31 cellular contexts compared by ENCODE assay signal in genomic region chr17:41456206-41456605, GRCh38. TPM values are rescaled to one million over a fixed set of nuclear protein-coding genes. Genes with fewer than 3 reads are reported as not detected.
DNase-seq lines count a peak whose midpoint lies in the region; ATAC-seq, FAIRE-seq and TF ChIP-seq lines count a peak whose summit lies in the region.
"Had no signal": no experiment of that assay in that cellular context is flagged by ENCODE, and none has a peak within 500 bp of the region (broad histone marks: within the 10 kb centered on the region; RNA-seq: fewer than 3 reads in every experiment).

No MANE protein-coding gene starts in this region.

- H3K56ac ChIP-seq in IMR-90 (ENCODE audit: extremely low read depth, insufficient read depth, low read length) = no peak overlapping the region

- H3K79me2 ChIP-seq in hepatocyte = no peaks in the 10 kb centered on the region

- no peak overlapping the region for H4K5ac ChIP-seq in IMR-90 (ENCODE audit: low read depth, low read length)

- H2BK120ac ChIP-seq in IMR-90 (ENCODE audit: low read depth, low read length) = no peak overlapping the region

- H2AFZ ChIP-seq in IMR-90 (replicated peaks; ENCODE audit: low read length, poor library complexity) (no peak overlapping the region), hepatocyte (no peak overlapping the region)

- no peaks in the 10 kb centered on the region for H3K36me3 ChIP-seq in IMR-90 (ENCODE audit: control insufficient read depth, insufficient read depth, low read length)
- no peaks in the 10 kb centered on the region for H3K36me3 ChIP-seq in kidney (ENCODE audit: control insufficient read depth in 1 of 2, insufficient read depth in 2 of 2, low read length in 2 of 2)
- H3K36me3 ChIP-seq in hepatocyte (replicated peaks; ENCODE audit: insufficient read depth, low read depth) = no peaks in the 10 kb centered on the region
- H3K36me3 ChIP-seq: heart right ventricle, prostate gland had no signal

- no peak overlapping the region for H4K91ac ChIP-seq in IMR-90 (ENCODE audit: insufficient read depth, low read depth, low read length)

- H3K4me2 ChIP-seq in IMR-90 (ENCODE audit: low read depth, low read length) = no peak overlapping the region
- no peak overlapping the region for H3K4me2 ChIP-seq in hepatocyte
- H3K4me2 ChIP-seq: smooth muscle cell had no signal

- H3K4me1 ChIP-seq in IMR-90 (ENCODE audit: control insufficient read depth, insufficient read depth, low read length) (peaks cover 2% of the 10 kb centered on the region; the same call in 1 of the 2 replicates), kidney (ENCODE audit: control insufficient read depth in 1 of 2, insufficient read depth in 1 of 2, low read depth in 1 of 2, low read length in 2 of 2) (no peaks in the 10 kb centered on the region), hepatocyte (ENCODE audit: insufficient read depth) (no peaks in the 10 kb centered on the region)
- H3K4me1 ChIP-seq: body of pancreas, heart right ventricle, prostate gland had no signal

- in situ Hi-C loops in IMR-90 (cut with MboI; ENCODE audit: low sequenced_read_pairs) = no loop called here

- no peak overlapping the region for H2BK20ac ChIP-seq in IMR-90 (ENCODE audit: low read depth, low read length)

- WGBS in IMR-90 (ENCODE audit: extremely low coverage in 2 of 2, insufficient read length in 1 of 2), 2 experiments = no CpG with 5 or more reads among the region's 3 CpGs
- 69% methylated on average over 3 of the region's 3 CpGs for WGBS in hepatocyte (ENCODE audit: low lambda C conversion rate, missing lambda C conversion rate)

- H3K9me3 ChIP-seq in IMR-90 (ENCODE audit: control insufficient read depth, insufficient read depth, low read length) (peaks cover 14% of the 10 kb centered on the region), kidney (ENCODE audit: control insufficient read depth in 1 of 2, low read length in 2 of 2) (no peaks in the 10 kb centered on the region), hepatocyte (ENCODE audit: low read depth) (no peaks in the 10 kb centered on the region)
- H3K9me3 ChIP-seq: body of pancreas, prostate gland had no signal

- no peak overlapping the region for H3K23ac ChIP-seq in IMR-90 (ENCODE audit: low read depth, low read length)

- POLR2A ChIA-PET in IMR-90 (lab: Charles Lee; ENCODE audit: unreplicated experiment) (no interaction called here), RWPE1 (lab: Yijun Ruan, JAX; ENCODE audit: low non-redundant PET) (no interaction called here)

- dilution Hi-C loops in IMR-90 (cut with HindIII; ENCODE audit: low sequenced_read_pairs, unreplicated experiment) = no loop called here

- TF ChIP-seq POLR2A in IMR-90 (IDR thresholded peaks at IDR 0.05; ENCODE audit: low read depth, low read length) = no peak

- DNase-seq in Daoy (ENCODE audit: low read depth) (peak; percentile 27), IMR-90 (no peak), cardiac fibroblast (ENCODE audit: low read depth in 2 of 2) (no peak), kidney (no peak), NK-92 (lab: John Stamatoyannopoulos, UW; ENCODE audit: unreplicated experiment) (no peak), hepatocyte (ENCODE audit: low spot score) (no peak), RWPE1 (ENCODE audit: low spot score) (no peak)
- DNase-seq: activated CD4-positive, CD25-positive, alpha-beta regulatory T cell treated with anti-CD3 and anti-CD28 coated beads, Interleukin-2, amount 50 U/mL, for 72 hours; activated naive CD8-positive, alpha-beta T cell treated with anti-CD3 and anti-CD28 coated beads, Interleukin-2, amount 10 ng/mL, durations not matched to agents 7 days and 5 days; body of pancreas; heart right ventricle; kidney glomerular epithelial cell; MV-4-11; NCI-H187 treated with DMSO at 0.1 percent for 48 hours; SHP77 treated with DMSO at 0.1 percent for 48 hours; stimulated activated CD4-positive, alpha-beta T cell treated with anti-CD3 and anti-CD28 coated beads, Interleukin-4, amount 100 ng/mL, for 24 hours had no signal

- intact Hi-C loops in IMR-90 (cut with micrococcal nuclease) (no loop called here), kidney (cut with DNase I) (no loop called here)

- no peak overlapping the region for H2AK5ac ChIP-seq in IMR-90 (ENCODE audit: low read depth, low read length)

- TF ChIP-seq RAD21 in IMR-90 (IDR thresholded peaks at IDR 0.05; ENCODE audit: low read length) = peak; percentile 15; the same call in 1 of the 2 replicates

- H3K9ac ChIP-seq in IMR-90 (ENCODE audit: low read depth, low read length) (no peak overlapping the region), kidney (ENCODE audit: low read length in 2 of 2) (no peak overlapping the region)

- H3K4me3 ChIP-seq in IMR-90 (ENCODE audit: insufficient read depth, low read depth, low read length) (no peak overlapping the region), cardiac fibroblast (replicated peaks in 1 of 2; ENCODE audit: low read depth in 2 of 2, low read length in 2 of 2) (no peak overlapping the region), kidney (ENCODE audit: low read length in 2 of 2) (no peak overlapping the region), hepatocyte (no peak overlapping the region)
- H3K4me3 ChIP-seq: body of pancreas, heart right ventricle, prostate gland, smooth muscle cell had no signal

- CTCF ChIA-PET in IMR-90 (lab: Yijun Ruan, JAX) = no interaction called here
- CTCF ChIA-PET in RWPE1 (lab: Yijun Ruan, JAX) = no interaction called here

- no peak overlapping the region for H2AK9ac ChIP-seq in IMR-90 (replicated peaks; ENCODE audit: low read depth, low read length, poor library complexity)

- no peaks in the 10 kb centered on the region for H4K20me1 ChIP-seq in IMR-90 (ENCODE audit: insufficient read depth, low read length)
- H4K20me1 ChIP-seq in hepatocyte (ENCODE audit: insufficient read depth, poor library complexity, severe bottlenecking) = no peaks in the 10 kb centered on the region

- no TSS peak for BruUV-seq in IMR-90 (replicated peaks; lab: Mats Ljungman, UMichigan)

- no peak overlapping the region for H2BK5ac ChIP-seq in IMR-90 (ENCODE audit: low read depth, low read length, poor library complexity, severe bottlenecking)

- ATAC-seq in IMR-90 (ENCODE audit: low read depth) (no peak), GM18520 (IDR thresholded peaks at IDR 0.05; ENCODE audit: unreplicated experiment) (no peak)
- ATAC-seq: body of pancreas, esophagus mucosa, heart right ventricle had no signal

- H4K8ac ChIP-seq in IMR-90 (ENCODE audit: low read depth in 2 of 2, low read length in 2 of 2) = no peak overlapping the region

- H3K9me2 ChIP-seq in hepatocyte (replicated peaks; ENCODE audit: insufficient read depth) = no peaks in the 10 kb centered on the region

- no peaks in the 10 kb centered on the region for H3K79me1 ChIP-seq in IMR-90 (ENCODE audit: low read depth in 1 of 2, low read length in 2 of 2)

- H3K27ac ChIP-seq in IMR-90 (ENCODE audit: insufficient read depth, low read length) (no peak overlapping the region), kidney (ENCODE audit: low read depth in 2 of 2, low read length in 2 of 2) (no peak overlapping the region), hepatocyte (no peak overlapping the region), RWPE1 (no peak overlapping the region)
- H3K27ac ChIP-seq: body of pancreas, heart right ventricle, prostate gland had no signal

- 0 out of 2 replicates have a peak, but pooled peaks have one; percentile 11 for TF ChIP-seq CTCF in IMR-90 (conservative IDR thresholded peaks at IDR 0.05; ENCODE audit: low read depth, low read length)
- peak; percentile 15 for TF ChIP-seq CTCF in cardiac fibroblast (IDR thresholded peaks at IDR 0.05; ENCODE audit: low read depth, low read length)
- peak; percentile 30 for TF ChIP-seq CTCF in kidney (IDR thresholded peaks at IDR 0.05; ENCODE audit: borderline replicate concordance, extremely low read depth, insufficient read depth)
- no peak for TF ChIP-seq CTCF in hepatocyte (IDR thresholded peaks at IDR 0.05; ENCODE audit: poor library complexity)
- no peak for TF ChIP-seq CTCF in RWPE1 (conservative IDR thresholded peaks at IDR 0.05; ENCODE audit: low read depth)

- H3K14ac ChIP-seq in IMR-90 (replicated peaks; ENCODE audit: low read depth, low read length) = no peak overlapping the region

- H3K4ac ChIP-seq in IMR-90 (ENCODE audit: low read depth, low read length) = no peak overlapping the region

- FAIRE-seq in kidney (lab: Jason Lieb, UNC) = no peak
- FAIRE-seq: D721Med, GM12891 had no signal

- H3K27me3 ChIP-seq in IMR-90 (ENCODE audit: control insufficient read depth, insufficient read depth, low read length) (peaks cover 14% of the 10 kb centered on the region), hepatocyte (no peaks in the 10 kb centered on the region)
- H3K27me3 ChIP-seq: body of pancreas had no signal

- no peaks in the 10 kb centered on the region for H3K9me1 ChIP-seq in IMR-90 (ENCODE audit: insufficient read depth, low read length)

- no peak overlapping the region for H3K18ac ChIP-seq in IMR-90 (ENCODE audit: low read depth, low read length)

- H2BK15ac ChIP-seq in IMR-90 (ENCODE audit: low read depth, low read length) = no peak overlapping the region

RNA-seq across cellular contexts. Expression of gene KRT32, which starts 11.0 kb away (rescaled TPM):
- total RNA-seq in Daoy (2014; rRNA removed; shearing (Covaris generic)) = 0.06 TPM in 2 replicates
- total RNA-seq in IMR-90 (2012; rRNA removed) (not detected in 2 replicates), kidney (not detected), hepatocyte (not detected in 2 replicates)
- polyA plus RNA-seq in IMR-90 (2012; rRNA removed) (0.06 and 0.09 TPM in 2 replicates), kidney (ENCODE audit: insufficient read depth, low read depth, low replicate concordance) (not detected), hepatocyte (not detected in 2 replicates)
- polyA plus RNA-seq in IMR-90 (2012; cell fraction: cytosol; rRNA removed) = 0.07 TPM in 1 of 2 replicates, not detected in the other
- 0.07 and 0.14 TPM in 2 replicates for polyA plus RNA-seq in IMR-90 (2012; cell fraction: nucleus; rRNA removed; ENCODE audit: low replicate concordance)
- total RNA-seq: activated CD8-positive, alpha-beta memory T cell treated with anti-CD3 and anti-CD28 coated beads for 36 hours; activated naive CD8-positive, alpha-beta T cell treated with anti-CD3 and anti-CD28 coated beads, Interleukin-2, amount 10 ng/mL, durations not matched to agents 7 days and 5 days; body of pancreas; dermis microvascular lymphatic vessel endothelial cell; mesothelial cell of epicardium; NCI-H460; prostate gland; smooth muscle cell; subcutaneous adipose tissue; T-helper 2 cell treated with Interferon-gamma antibody and Interleukin-4, amounts not matched to agents 100 ng/mL and 5 ng/mL, for 36 hours had no signal
- polyA plus RNA-seq: IgD-negative memory B cell, neural cell, smooth muscle cell had no signal

RNA-seq across cellular contexts. Expression of gene KRT38, which starts 15.4 kb away (rescaled TPM):
- not detected in 2 replicates for total RNA-seq in Daoy (2014; rRNA removed; shearing (Covaris generic))
- not detected in 2 replicates for total RNA-seq in IMR-90 (2012; rRNA removed)
- polyA plus RNA-seq in IMR-90 (2012; rRNA removed) = 0.04 and 0.09 TPM in 2 replicates
- 0.04 and 0.09 TPM in 2 replicates for polyA plus RNA-seq in IMR-90 (2012; cell fraction: cytosol; rRNA removed)
- 0.02 and 0.03 TPM in 2 replicates for polyA plus RNA-seq in IMR-90 (2012; cell fraction: nucleus; rRNA removed; ENCODE audit: low replicate concordance)
- total RNA-seq in kidney = not detected
- not detected for polyA plus RNA-seq in kidney (ENCODE audit: insufficient read depth, low read depth, low replicate concordance)
- not detected in 2 replicates for total RNA-seq in hepatocyte
- not detected in 2 replicates for polyA plus RNA-seq in hepatocyte
- total RNA-seq: activated CD8-positive, alpha-beta memory T cell treated with anti-CD3 and anti-CD28 coated beads for 36 hours; activated naive CD8-positive, alpha-beta T cell treated with anti-CD3 and anti-CD28 coated beads, Interleukin-2, amount 10 ng/mL, durations not matched to agents 7 days and 5 days; body of pancreas; dermis microvascular lymphatic vessel endothelial cell; esophagus mucosa; heart right ventricle; mesothelial cell of epicardium; NCI-H460; prostate gland; smooth muscle cell; subcutaneous adipose tissue; T-helper 2 cell treated with Interferon-gamma antibody and Interleukin-4, amounts not matched to agents 100 ng/mL and 5 ng/mL, for 36 hours had no signal
- polyA plus RNA-seq: heart right ventricle, IgD-negative memory B cell, neural cell, smooth muscle cell had no signal

RNA-seq across cellular contexts. Expression of gene KRT35, which starts 24.7 kb away (rescaled TPM):
- not detected in 2 replicates for total RNA-seq in Daoy (2014; rRNA removed; shearing (Covaris generic))
- total RNA-seq in IMR-90 (2012; rRNA removed) = not detected in 2 replicates
- polyA plus RNA-seq in IMR-90 (2012; rRNA removed) = not detected in 2 replicates
- polyA plus RNA-seq in IMR-90 (2012; cell fraction: cytosol; rRNA removed) = not detected in 2 replicates
- not detected in 2 replicates for polyA plus RNA-seq in IMR-90 (2012; cell fraction: nucleus; rRNA removed; ENCODE audit: low replicate concordance)
- not detected for total RNA-seq in kidney
- polyA plus RNA-seq in kidney (ENCODE audit: insufficient read depth, low read depth, low replicate concordance) = not detected
- not detected in 2 replicates for total RNA-seq in hepatocyte
- not detected in 2 replicates for polyA plus RNA-seq in hepatocyte
- total RNA-seq: activated CD8-positive, alpha-beta memory T cell treated with anti-CD3 and anti-CD28 coated beads for 36 hours; activated naive CD8-positive, alpha-beta T cell treated with anti-CD3 and anti-CD28 coated beads, Interleukin-2, amount 10 ng/mL, durations not matched to agents 7 days and 5 days; body of pancreas; dermis microvascular lymphatic vessel endothelial cell; esophagus mucosa; heart right ventricle; mesothelial cell of epicardium; NCI-H460; prostate gland; smooth muscle cell; subcutaneous adipose tissue; T-helper 2 cell treated with Interferon-gamma antibody and Interleukin-4, amounts not matched to agents 100 ng/mL and 5 ng/mL, for 36 hours had no signal
- polyA plus RNA-seq: BJ, heart right ventricle, IgD-negative memory B cell, neural cell, smooth muscle cell had no signal

RNA-seq across cellular contexts. Expression of gene KRT37, which starts 31.8 kb away (rescaled TPM):
- total RNA-seq in Daoy (2014; rRNA removed; shearing (Covaris generic)) = not detected in 2 replicates
- total RNA-seq in IMR-90 (2012; rRNA removed) (not detected in 2 replicates), kidney (not detected), hepatocyte (not detected in 2 replicates)
- polyA plus RNA-seq in IMR-90 (2012; rRNA removed) (not detected in 2 replicates), kidney (ENCODE audit: insufficient read depth, low read depth, low replicate concordance) (not detected), hepatocyte (not detected in 2 replicates)
- not detected in 2 replicates for polyA plus RNA-seq in IMR-90 (2012; cell fraction: cytosol; rRNA removed)
- not detected in 2 replicates for polyA plus RNA-seq in IMR-90 (2012; cell fraction: nucleus; rRNA removed; ENCODE audit: low replicate concordance)
- total RNA-seq: activated CD8-positive, alpha-beta memory T cell treated with anti-CD3 and anti-CD28 coated beads for 36 hours; activated naive CD8-positive, alpha-beta T cell treated with anti-CD3 and anti-CD28 coated beads, Interleukin-2, amount 10 ng/mL, durations not matched to agents 7 days and 5 days; body of pancreas; dermis microvascular lymphatic vessel endothelial cell; esophagus mucosa; heart right ventricle; mesothelial cell of epicardium; NCI-H460; prostate gland; subcutaneous adipose tissue; T-helper 2 cell treated with Interferon-gamma antibody and Interleukin-4, amounts not matched to agents 100 ng/mL and 5 ng/mL, for 36 hours had no signal
- polyA plus RNA-seq: BJ, heart right ventricle, IgD-negative memory B cell, neural cell, smooth muscle cell had no signal

RNA-seq across cellular contexts. Expression of gene KRT36, which starts 33.5 kb away (rescaled TPM):
- not detected in 2 replicates for total RNA-seq in Daoy (2014; rRNA removed; shearing (Covaris generic))
- total RNA-seq in IMR-90 (2012; rRNA removed) (not detected in 2 replicates), kidney (not detected), hepatocyte (not detected in 2 replicates)
- polyA plus RNA-seq in IMR-90 (2012; rRNA removed) (not detected in 2 replicates), kidney (ENCODE audit: insufficient read depth, low read depth, low replicate concordance) (not detected), hepatocyte (not detected in 2 replicates)
- polyA plus RNA-seq in IMR-90 (2012; cell fraction: cytosol; rRNA removed) = 0.03 TPM in 1 of 2 replicates, not detected in the other
- not detected in 2 replicates for polyA plus RNA-seq in IMR-90 (2012; cell fraction: nucleus; rRNA removed; ENCODE audit: low replicate concordance)
- total RNA-seq: activated CD8-positive, alpha-beta memory T cell treated with anti-CD3 and anti-CD28 coated beads for 36 hours; activated naive CD8-positive, alpha-beta T cell treated with anti-CD3 and anti-CD28 coated beads, Interleukin-2, amount 10 ng/mL, durations not matched to agents 7 days and 5 days; body of pancreas; dermis microvascular lymphatic vessel endothelial cell; esophagus mucosa; heart right ventricle; mesothelial cell of epicardium; NCI-H460; prostate gland; subcutaneous adipose tissue; T-helper 2 cell treated with Interferon-gamma antibody and Interleukin-4, amounts not matched to agents 100 ng/mL and 5 ng/mL, for 36 hours had no signal
- polyA plus RNA-seq: heart right ventricle, IgD-negative memory B cell, neural cell, smooth muscle cell had no signal

Comparison
In these comparisons a context has a peak if more than half of its experiments do, and no peak if none do; other contexts are left out.
1. CTCF ChIP-seq: peak in IMR-90 (single experiment), cardiac fibroblast (single experiment) and kidney (single experiment); none in hepatocyte (single experiment) and RWPE1 (single experiment).